Comparison of ENCODE assay signal across 17 cellular contexts in genomic region chr7:114989531-114989930, GRCh38.
"Had no signal": no experiment of that assay in that cellular context is flagged by ENCODE, and none has a peak within 500 bp of the region (broad histone marks: within the 10 kb centered on the region; RNA-seq: fewer than 3 reads in every experiment).

No MANE protein-coding gene starts in this region.

- H3K27me3 ChIP-seq: sigmoid colon, tibial nerve, uterus had no signal

- DNase-seq: activated CD4-positive, alpha-beta T cell treated with anti-CD3 and anti-CD28 coated beads, Interleukin-2, amount 10 ng/mL, durations not matched to agents 24 days and 14 days; activated CD8-positive, alpha-beta memory T cell treated with anti-CD3 and anti-CD28 coated beads, Interleukin-2, amount 50 U/mL, for 4 hours; activated CD8-positive, alpha-beta T cell treated with anti-CD3 and anti-CD28 coated beads, Interleukin-2, amount 10 ng/mL, durations not matched to agents 7 days and 5 days; activated naive CD4-positive, alpha-beta T cell treated with anti-CD3 and anti-CD28 coated beads for 36 hours; activated T-cell treated with anti-CD3 and anti-CD28 coated beads, Interleukin-2, amount 50 U/mL, for 4 hours; head of caudate nucleus; kidney glomerular epithelial cell; mesendoderm; natural killer cell; sigmoid colon; stimulated activated CD4-positive, alpha-beta T cell treated with anti-CD3 and anti-CD28 coated beads, Interleukin-1b, Interleukin-23, amount 100 ng/mL, for 48 hours; stimulated activated naive CD8-positive, alpha-beta T cell treated with anti-CD3 and anti-CD28 coated beads, Interleukin-15, Interleukin-2, amounts not matched to agents 100 U/mL and 50 U/mL, for 24 hours; T-helper 1 cell; T-helper 9 cell had no signal

- H3K4me1 ChIP-seq: parathyroid adenoma had no signal

- H3K36me3 Mint-ChIP-seq: natural killer cell had no signal

- H3K27ac Mint-ChIP-seq: activated CD4-positive, alpha-beta T cell treated with anti-CD3 and anti-CD28 coated beads, Interleukin-2, amount 10 ng/mL, durations not matched to agents 24 days and 14 days; activated CD8-positive, alpha-beta T cell treated with anti-CD3 and anti-CD28 coated beads, Interleukin-2, amount 10 ng/mL, durations not matched to agents 7 days and 5 days; activated naive CD4-positive, alpha-beta T cell treated with anti-CD3 and anti-CD28 coated beads for 36 hours; natural killer cell had no signal

- H3K9ac ChIP-seq: parathyroid adenoma had no signal

- H2AFZ ChIP-seq: parathyroid adenoma had no signal

- H3K9me3 ChIP-seq: sigmoid colon, tibial nerve, uterus had no signal

- H3K9me3 Mint-ChIP-seq: activated T-cell treated with anti-CD3 and anti-CD28 coated beads, Interleukin-2, amount 50 U/mL, for 4 hours; natural killer cell had no signal

- H3K4me3 Mint-ChIP-seq: activated CD4-positive, alpha-beta T cell treated with anti-CD3 and anti-CD28 coated beads, Interleukin-2, amount 10 ng/mL, durations not matched to agents 24 days and 14 days; activated CD8-positive, alpha-beta T cell treated with anti-CD3 and anti-CD28 coated beads, Interleukin-2, amount 10 ng/mL, durations not matched to agents 7 days and 5 days; activated naive CD4-positive, alpha-beta T cell treated with anti-CD3 and anti-CD28 coated beads for 36 hours; activated T-cell treated with anti-CD3 and anti-CD28 coated beads, Interleukin-2, amount 50 U/mL, for 4 hours; natural killer cell had no signal

- H3K4me3 ChIP-seq: sigmoid colon, tibial nerve, uterus had no signal

- H3K27me3 Mint-ChIP-seq: activated CD4-positive, alpha-beta T cell treated with anti-CD3 and anti-CD28 coated beads, Interleukin-2, amount 10 ng/mL, durations not matched to agents 24 days and 14 days had no signal

- H3K36me3 ChIP-seq: sigmoid colon, tibial nerve, uterus had no signal

- H3K27ac ChIP-seq: sigmoid colon had no signal

- ATAC-seq: activated CD8-positive, alpha-beta T cell treated with anti-CD3 and anti-CD28 coated beads, Interleukin-2, amount 10 ng/mL, durations not matched to agents 7 days and 5 days; activated T-cell treated with anti-CD3 and anti-CD28 coated beads, Interleukin-2, amount 50 U/mL, for 4 hours; natural killer cell; stimulated activated naive CD8-positive, alpha-beta T cell treated with anti-CD3 and anti-CD28 coated beads, Interleukin-15, Interleukin-2, amounts not matched to agents 100 U/mL and 50 U/mL, for 24 hours had no signal
